24 cellular contexts compared by ENCODE assay signal in the genomic region with DNA sequence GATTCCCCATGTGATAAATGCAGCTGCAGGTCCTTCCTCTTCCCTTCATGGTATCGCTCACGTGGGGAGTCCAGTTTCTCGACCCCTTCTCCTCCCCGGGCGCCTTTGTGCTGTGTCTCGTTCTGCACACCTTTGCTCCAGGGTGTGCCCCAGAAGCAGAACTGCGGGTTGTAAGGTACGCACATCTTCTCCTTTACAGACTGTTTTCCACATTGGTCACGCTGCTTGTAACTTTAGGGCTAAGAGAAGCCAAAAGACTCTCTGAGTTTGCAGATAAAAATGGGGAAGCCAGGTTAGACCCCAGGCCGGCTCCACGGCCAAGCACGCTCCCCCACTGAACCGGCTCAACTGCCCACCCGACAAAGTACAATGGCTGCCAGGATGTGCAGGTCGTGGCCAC. TPM values are rescaled to one million over a fixed set of nuclear protein-coding genes. Genes with fewer than 3 reads are reported as not detected.
DNase-seq lines count a peak whose midpoint lies in the region; ATAC-seq and TF ChIP-seq lines count a peak whose summit lies in the region.
"Had no signal": no experiment of that assay in that cellular context is flagged by ENCODE, and none has a peak within 500 bp of the region (broad histone marks: within the 10 kb centered on the region; RNA-seq: fewer than 3 reads in every experiment).

No MANE protein-coding gene starts in this region.

- no peak for ATAC-seq in central memory CD8-positive, alpha-beta T cell (replicated peaks; ENCODE audit: extremely low read depth, poor library complexity, severe bottlenecking)
- ATAC-seq in left lobe of liver (no peak), GM18907 (IDR thresholded peaks at IDR 0.05; ENCODE audit: unreplicated experiment) (no peak)
- ATAC-seq: A549; CD8-positive, alpha-beta T cell; PC-3 had no signal

- TF ChIP-seq CTCF in stomach (IDR thresholded peaks at IDR 0.05) = no peak

- no peak overlapping the region for H3K4me3 ChIP-seq in stomach
- H3K4me3 ChIP-seq: A549, HAP-1, MG63 had no signal

- H3K27me3 Mint-ChIP-seq in central memory CD8-positive, alpha-beta T cell = no peaks in the 10 kb centered on the region

- peak overlapping the region; percentile 62 for H3K27ac Mint-ChIP-seq in central memory CD8-positive, alpha-beta T cell (ENCODE audit: low read depth)
- H3K27ac Mint-ChIP-seq: CD8-positive, alpha-beta T cell; HFFc6 had no signal

- H3K27ac ChIP-seq in stomach = no peak overlapping the region
- H3K27ac ChIP-seq: A549 had no signal

- H3K36me3 Mint-ChIP-seq in central memory CD8-positive, alpha-beta T cell (ENCODE audit: insufficient read depth) = peaks cover 6% of the 10 kb centered on the region
- H3K36me3 Mint-ChIP-seq: CD8-positive, alpha-beta T cell had no signal

- peak; percentile 17 for DNase-seq in activated effector memory CD4-positive, alpha-beta T cell treated with anti-CD3 and anti-CD28 coated beads, Interleukin-2, amount 50 U/mL, for 16 hours
- DNase-seq in activated effector memory CD4-positive, alpha-beta T cell treated with Interleukin-2 at 50 U/mL for 16 hours = no peak
- no peak for DNase-seq in central memory CD8-positive, alpha-beta T cell (ENCODE audit: low spot score in 2 of 2)
- DNase-seq in left lobe of liver (ENCODE audit: low spot score) (peak; percentile 5), stomach (peak; percentile 20), SK-N-DZ (ENCODE audit: low spot score) (no peak), posterior cingulate gyrus (no peak)
- DNase-seq: C1 segment of cervical spinal cord; CD8-positive, alpha-beta T cell; GOT3; HFFc6; KG1; MG63; NCI-H1105 treated with DMSO at 0.1 percent for 48 hours; NCI-H2029; NCI-H446 treated with DMSO at 0.1 percent for 48 hours; NCI-H526; NCI-H82; NK-92 treated with Interleukin-12 subunit alpha and Interleukin-12 subunit beta, amount 100 ng/mL, for 24 hours; PC-3 had no signal

- H3K36me3 ChIP-seq in stomach = no peaks in the 10 kb centered on the region
- H3K36me3 ChIP-seq: HAP-1, MG63 had no signal

- no peak for TF ChIP-seq POLR2A in stomach (IDR thresholded peaks at IDR 0.05)

- 89 to 93% (median 92%) methylated on average over 15 of the region's 15 CpGs for WGBS in stomach, 5 donors

- no peaks in the 10 kb centered on the region for H3K9me3 ChIP-seq in stomach
- H3K9me3 ChIP-seq: A549, Caco-2, HAP-1, MG63 had no signal

- peaks cover 0 to 5% (median 0%) of the 10 kb centered on the region in 4 donors for H3K4me1 ChIP-seq in stomach
- H3K4me1 ChIP-seq: HAP-1 had no signal

- H3K4me1 Mint-ChIP-seq in central memory CD8-positive, alpha-beta T cell = peaks cover 13% of the 10 kb centered on the region

- no peaks in the 10 kb centered on the region for H3K27me3 ChIP-seq in stomach
- H3K27me3 ChIP-seq: MG63 had no signal

- no peak overlapping the region for H3K4me3 Mint-ChIP-seq in central memory CD8-positive, alpha-beta T cell
- H3K4me3 Mint-ChIP-seq: CD8-positive, alpha-beta T cell; HFFc6 had no signal

- TF ChIP-seq EP300 in stomach (IDR thresholded peaks at IDR 0.05) = no peak

- intact Hi-C loops in stomach (cut with DNase I; ENCODE audit: low total_unique reads) (loop anchor here (10.0 kb wide), 1 partner anchor 226 kb away; no protein-coding TSS in a partner anchor), posterior cingulate gyrus (cut with DNase I) (no loop called here)

- H3K9me3 Mint-ChIP-seq in central memory CD8-positive, alpha-beta T cell = no peaks in the 10 kb centered on the region
- H3K9me3 Mint-ChIP-seq: CD8-positive, alpha-beta T cell; HFFc6 had no signal

RNA-seq across cellular contexts. Expression of a gene that starts 45.9 kb away (rescaled TPM):
- total RNA-seq in left lobe of liver = 0.30 TPM
- total RNA-seq in stomach = 100 to 1,000 TPM in 1 of 5 donors, 10 to 100 TPM in 4; 31.4 to 154 (median 48.2) TPM
- 10 to 100 TPM in 1 of 3 donors, 1 to 10 TPM in 2; 6.8 to 10.4 (median 7.6) TPM for polyA plus RNA-seq in stomach
- not detected in 2 replicates for polyA plus RNA-seq in SK-N-DZ (2014; cell fraction: cytosol; rRNA removed)
- polyA plus RNA-seq in SK-N-DZ (2014; cell fraction: nucleus; rRNA removed) = 0.08 TPM in 1 of 2 replicates, not detected in the other

Comparison
In these comparisons a context has a peak if more than half of its experiments do, and no peak if none do; other contexts are left out.
1. DNase-seq: peak in activated effector memory CD4-positive, alpha-beta T cell treated with anti-CD3 and anti-CD28 coated beads, Interleukin-2, amount 50 U/mL, for 16 hours (single experiment), left lobe of liver (single experiment) and stomach (single experiment); none in activated effector memory CD4-positive, alpha-beta T cell treated with Interleukin-2 at 50 U/mL for 16 hours (single experiment), central memory CD8-positive, alpha-beta T cell (0 of 2), SK-N-DZ (single experiment) and posterior cingulate gyrus (0 of 10).
2. RNA of a gene that starts 45.9 kb away (total RNA-seq): 31.4 to 154 TPM in stomach; 0.30 TPM in left lobe of liver (single experiment); every median in the first group is over 10 times any median in the second.